ENCODE assay signal across 1 cellular context in the genomic region with DNA sequence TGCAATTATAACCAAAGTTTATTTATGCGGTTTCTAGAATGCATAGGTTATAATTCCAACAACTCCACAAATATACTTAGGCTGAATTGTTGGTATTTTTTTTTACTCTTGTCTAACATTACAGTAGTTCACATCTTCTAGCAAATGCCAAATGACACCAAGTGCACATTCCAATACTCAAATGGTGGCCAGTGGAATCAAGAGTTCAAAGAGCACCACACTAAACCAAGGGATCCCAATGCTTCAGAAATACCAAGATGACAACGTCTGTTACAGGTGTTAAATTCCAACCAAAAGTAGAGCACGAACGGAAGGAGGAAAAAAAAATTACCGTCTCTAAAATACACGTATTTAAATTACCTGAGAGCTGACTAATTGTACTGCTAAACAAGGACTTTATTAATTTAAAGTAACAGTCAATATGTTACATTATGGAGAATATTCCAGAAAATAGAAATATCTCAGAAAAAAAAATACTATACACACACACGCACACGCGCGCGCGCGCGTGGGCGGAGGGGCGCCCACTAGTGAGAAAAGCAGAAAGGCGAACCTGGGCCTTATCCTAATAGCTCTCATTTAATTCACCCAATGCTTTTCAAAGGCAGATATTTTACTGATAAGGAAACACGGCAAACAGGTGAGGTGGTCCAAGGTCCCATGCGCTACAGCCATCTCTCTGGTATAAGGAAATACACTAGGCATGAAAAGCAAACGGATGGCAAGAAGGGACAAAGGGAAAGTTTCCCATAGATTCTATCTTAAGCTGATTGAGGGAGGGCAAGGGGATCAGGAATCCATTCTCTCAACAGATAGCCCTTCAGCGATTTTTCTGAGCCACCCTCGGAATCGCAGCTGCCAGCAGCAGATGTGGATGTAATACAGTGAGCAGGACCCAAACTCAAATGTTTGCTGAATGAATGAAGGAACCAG.
TF ChIP-seq lines count a peak whose summit lies in the region.

No MANE protein-coding gene starts in this region.

TF ChIP-seq in GM12878, 131 proteins besides CTCF, POLR2A, EP300 and RAD21:
- TF ChIP-seq SMC3 (IDR thresholded peaks at IDR 0.05; ENCODE audit: borderline replicate concordance, low read length): no peak
- TF ChIP-seq MXI1 (IDR thresholded peaks at IDR 0.05; ENCODE audit: low read depth, low read length): peak; percentile 50; the same call in 1 of the 2 replicates
- TF ChIP-seq WRNIP1 (IDR thresholded peaks at IDR 0.05; ENCODE audit: borderline replicate concordance, low read depth, low read length): 0 out of 2 replicates have a peak, but pooled peaks have one; percentile 67
- TF ChIP-seq TBL1XR1 (IDR thresholded peaks at IDR 0.05; ENCODE audit: low read depth, low read length): no peak
- peak; percentile 35; the same call in 1 of the 2 replicates for TF ChIP-seq MLLT1 (IDR thresholded peaks at IDR 0.05)
- TF ChIP-seq EGR1 (IDR thresholded peaks at IDR 0.05; ENCODE audit: borderline replicate concordance in 1 of 2, low read depth in 2 of 2, low read length in 2 of 2): peak in 1 of 2 experiments; percentile 94; a peak in 2 of 3 replicates
- TF ChIP-seq, protein P1, sequence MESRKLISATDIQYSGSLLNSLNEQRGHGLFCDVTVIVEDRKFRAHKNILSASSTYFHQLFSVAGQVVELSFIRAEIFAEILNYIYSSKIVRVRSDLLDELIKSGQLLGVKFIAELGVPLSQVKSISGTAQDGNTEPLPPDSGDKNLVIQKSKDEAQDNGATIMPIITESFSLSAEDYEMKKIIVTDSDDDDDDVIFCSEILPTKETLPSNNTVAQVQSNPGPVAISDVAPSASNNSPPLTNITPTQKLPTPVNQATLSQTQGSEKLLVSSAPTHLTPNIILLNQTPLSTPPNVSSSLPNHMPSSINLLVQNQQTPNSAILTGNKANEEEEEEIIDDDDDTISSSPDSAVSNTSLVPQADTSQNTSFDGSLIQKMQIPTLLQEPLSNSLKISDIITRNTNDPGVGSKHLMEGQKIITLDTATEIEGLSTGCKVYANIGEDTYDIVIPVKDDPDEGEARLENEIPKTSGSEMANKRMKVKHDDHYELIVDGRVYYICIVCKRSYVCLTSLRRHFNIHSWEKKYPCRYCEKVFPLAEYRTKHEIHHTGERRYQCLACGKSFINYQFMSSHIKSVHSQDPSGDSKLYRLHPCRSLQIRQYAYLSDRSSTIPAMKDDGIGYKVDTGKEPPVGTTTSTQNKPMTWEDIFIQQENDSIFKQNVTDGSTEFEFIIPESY (IDR thresholded peaks at IDR 0.05): peak; percentile 36; the same call in 1 of the 2 replicates
- TF ChIP-seq, protein P2, sequence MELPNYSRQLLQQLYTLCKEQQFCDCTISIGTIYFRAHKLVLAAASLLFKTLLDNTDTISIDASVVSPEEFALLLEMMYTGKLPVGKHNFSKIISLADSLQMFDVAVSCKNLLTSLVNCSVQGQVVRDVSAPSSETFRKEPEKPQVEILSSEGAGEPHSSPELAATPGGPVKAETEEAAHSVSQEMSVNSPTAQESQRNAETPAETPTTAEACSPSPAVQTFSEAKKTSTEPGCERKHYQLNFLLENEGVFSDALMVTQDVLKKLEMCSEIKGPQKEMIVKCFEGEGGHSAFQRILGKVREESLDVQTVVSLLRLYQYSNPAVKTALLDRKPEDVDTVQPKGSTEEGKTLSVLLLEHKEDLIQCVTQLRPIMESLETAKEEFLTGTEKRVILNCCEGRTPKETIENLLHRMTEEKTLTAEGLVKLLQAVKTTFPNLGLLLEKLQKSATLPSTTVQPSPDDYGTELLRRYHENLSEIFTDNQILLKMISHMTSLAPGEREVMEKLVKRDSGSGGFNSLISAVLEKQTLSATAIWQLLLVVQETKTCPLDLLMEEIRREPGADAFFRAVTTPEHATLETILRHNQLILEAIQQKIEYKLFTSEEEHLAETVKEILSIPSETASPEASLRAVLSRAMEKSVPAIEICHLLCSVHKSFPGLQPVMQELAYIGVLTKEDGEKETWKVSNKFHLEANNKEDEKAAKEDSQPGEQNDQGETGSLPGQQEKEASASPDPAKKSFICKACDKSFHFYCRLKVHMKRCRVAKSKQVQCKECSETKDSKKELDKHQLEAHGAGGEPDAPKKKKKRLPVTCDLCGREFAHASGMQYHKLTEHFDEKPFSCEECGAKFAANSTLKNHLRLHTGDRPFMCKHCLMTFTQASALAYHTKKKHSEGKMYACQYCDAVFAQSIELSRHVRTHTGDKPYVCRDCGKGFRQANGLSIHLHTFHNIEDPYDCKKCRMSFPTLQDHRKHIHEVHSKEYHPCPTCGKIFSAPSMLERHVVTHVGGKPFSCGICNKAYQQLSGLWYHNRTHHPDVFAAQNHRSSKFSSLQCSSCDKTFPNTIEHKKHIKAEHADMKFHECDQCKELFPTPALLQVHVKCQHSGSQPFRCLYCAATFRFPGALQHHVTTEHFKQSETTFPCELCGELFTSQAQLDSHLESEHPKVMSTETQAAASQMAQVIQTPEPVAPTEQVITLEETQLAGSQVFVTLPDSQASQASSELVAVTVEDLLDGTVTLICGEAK (IDR thresholded peaks at IDR 0.05; ENCODE audit: borderline replicate concordance): peak; percentile 35; the same call in 1 of the 2 replicates
- no peak for TF ChIP-seq CEBPZ (IDR thresholded peaks at IDR 0.05; ENCODE audit: low read depth, low read length)
